ENCODE assay signal across 24 cellular contexts in genomic region chr3:60986552-60986951, GRCh38.
DNase-seq lines count a peak whose midpoint lies in the region; ATAC-seq and TF ChIP-seq lines count a peak whose summit lies in the region.
"Had no signal": no experiment of that assay in that cellular context is flagged by ENCODE, and none has a peak within 500 bp of the region (broad histone marks: within the 10 kb centered on the region; RNA-seq: fewer than 3 reads in every experiment).

No MANE protein-coding gene starts in this region.

- H3K27me3 ChIP-seq in left ventricle myocardium inferior (ENCODE audit: low read depth), result no peaks in the 10 kb centered on the region
- H3K27me3 ChIP-seq in heart left ventricle, result no peaks in the 10 kb centered on the region
- no peaks in the 10 kb centered on the region for H3K27me3 ChIP-seq in right atrium auricular region
- H3K27me3 ChIP-seq in BE2C, result no peaks in the 10 kb centered on the region
- H3K27me3 ChIP-seq: BLaER1 had no signal

- peaks cover 9% of the 10 kb centered on the region for H3K9me3 ChIP-seq in left ventricle myocardium inferior (replicated peaks)
- H3K9me3 ChIP-seq in heart left ventricle, result peaks cover 0 to 13% (median 0%) of the 10 kb centered on the region in 12 donors
- H3K9me3 ChIP-seq in right atrium auricular region, result peaks cover 0 to 3% of the 10 kb centered on the region in 2 donors
- H3K9me3 ChIP-seq in BE2C, result no peaks in the 10 kb centered on the region
- H3K9me3 ChIP-seq: A549 had no signal

- TF ChIP-seq CTCF in left ventricle myocardium inferior (IDR thresholded peaks at IDR 0.05; ENCODE audit: borderline replicate concordance), result no peak
- no peak for TF ChIP-seq CTCF in heart left ventricle (IDR thresholded peaks at IDR 0.05)
- no peak for TF ChIP-seq CTCF in right atrium auricular region (IDR thresholded peaks at IDR 0.05)
- TF ChIP-seq CTCF in BE2C (IDR thresholded peaks at IDR 0.05; ENCODE audit: low read depth, low read length), result no peak

- H3K36me3 ChIP-seq in left ventricle myocardium inferior (no peaks in the 10 kb centered on the region), heart left ventricle (no peaks in the 10 kb centered on the region), right atrium auricular region (no peaks in the 10 kb centered on the region), BE2C (no peaks in the 10 kb centered on the region)
- H3K36me3 ChIP-seq: BLaER1 had no signal

- DNase-seq in Right ventricle myocardium inferior (ENCODE audit: missing footprints), result no peak
- no peak for DNase-seq in left ventricle myocardium inferior
- no peak for DNase-seq in heart left ventricle
- no peak for DNase-seq in right atrium auricular region (ENCODE audit: low spot score)
- no peak for DNase-seq in left ventricle myocardium superior
- DNase-seq in BE2C, result no peak
- DNase-seq: AML-193; C1 segment of cervical spinal cord; CD4-positive, alpha-beta memory T cell; CD4-positive, CD25-positive, alpha-beta regulatory T cell; CD8-positive, alpha-beta memory T cell; COR-L47; DMS 273 treated with DMSO at 0.1 percent for 48 hours; DMS153; DMS53; DMS79; DND-41; EL; GDM1 had no signal

- H3K27ac ChIP-seq in left ventricle myocardium inferior (replicated peaks) (no peak overlapping the region), heart left ventricle (no peak overlapping the region), right atrium auricular region (no peak overlapping the region)
- H3K27ac ChIP-seq: 22Rv1, A549, BLaER1 had no signal

- H3K4me1 ChIP-seq in left ventricle myocardium inferior (peaks cover 22% of the 10 kb centered on the region), heart left ventricle (peaks cover 0 to 5% (median 0%) of the 10 kb centered on the region in 12 donors), right atrium auricular region (no peaks in the 10 kb centered on the region), BE2C (no peaks in the 10 kb centered on the region)
- H3K4me1 ChIP-seq: A549 had no signal

- intact Hi-C loops in Right ventricle myocardium inferior (cut with DNase I), result no loop called here
- intact Hi-C loops in left ventricle myocardium inferior (cut with micrococcal nuclease), result no loop called here
- intact Hi-C loops in heart left ventricle (cut with DNase I), result no loop called here
- intact Hi-C loops in left ventricle myocardium superior (cut with micrococcal nuclease), result no loop called here

- TF ChIP-seq POLR2A in heart left ventricle (IDR thresholded peaks at IDR 0.05), result no peak

- no peak overlapping the region for H3K4me3 ChIP-seq in left ventricle myocardium inferior
- no peak overlapping the region for H3K4me3 ChIP-seq in heart left ventricle
- H3K4me3 ChIP-seq in right atrium auricular region, result no peak overlapping the region
- H3K4me3 ChIP-seq in BE2C (ENCODE audit: low read depth, low read length), result no peak overlapping the region
- H3K4me3 ChIP-seq: A549, BLaER1, GM12878 had no signal

- ATAC-seq in Right ventricle myocardium inferior (peak; percentile 72), heart left ventricle (peak in 3 of 4 donors; percentile 65 to 78 (median 66)), left ventricle myocardium superior (peak; percentile 78), HG03432 (IDR thresholded peaks at IDR 0.05; ENCODE audit: unreplicated experiment) (no peak)
- ATAC-seq: A549, GM12878 had no signal

- 56 to 64% (median 61%) methylated on average over 3 of the region's 3 CpGs for WGBS in heart left ventricle, 4 donors
